Comparison of ENCODE assay signal across 26 cellular contexts in genomic region chr18:3346487-3346886, GRCh38.
DNase-seq lines count a peak whose midpoint lies in the region; ATAC-seq, FAIRE-seq and TF ChIP-seq lines count a peak whose summit lies in the region.
"Had no signal": no experiment of that assay in that cellular context is flagged by ENCODE, and none has a peak within 500 bp of the region (broad histone marks: within the 10 kb centered on the region; RNA-seq: fewer than 3 reads in every experiment).

No MANE protein-coding gene starts in this region.

- TF ChIP-seq POLR2A in K562 (conservative IDR thresholded peaks at IDR 0.05) (no peak), esophagus squamous epithelium (IDR thresholded peaks at IDR 0.05) (no peak)

- CTCF ChIA-PET in K562 (lab: Yijun Ruan, JAX; ENCODE audit: low intra/inter-chr PET ratio): no interaction called here

- no peaks in the 10 kb centered on the region for H3K9me3 Mint-ChIP-seq in HFFc6
- H3K9me3 Mint-ChIP-seq: CD8-positive, alpha-beta T cell; T-helper 1 cell treated with Interleukin-12 subunit alpha and Interleukin-12 subunit beta and Interleukin-4 antibody, amounts not matched to agents 30 μg/mL and 1 μg/mL, for 36 hours had no signal

- intact Hi-C loops in K562 (cut with micrococcal nuclease): no loop called here
- intact Hi-C loops in esophagus squamous epithelium (cut with DNase I): no loop called here

- H3K27me3 Mint-ChIP-seq in HFFc6 (ENCODE audit: insufficient read depth): peaks cover 7% of the 10 kb centered on the region
- H3K27me3 Mint-ChIP-seq: IgD-negative memory B cell had no signal

- peak; percentile 49 for FAIRE-seq in K562 (lab: Jason Lieb, UNC)
- FAIRE-seq: A549, GM12892, GM19239 had no signal

- 5% methylated on average over 7 of the region's 7 CpGs for WGBS in K562 (ENCODE audit: insufficient coverage, low coverage, missing lambda C conversion rate)
- 25 to 55% methylated on average over 7 of the region's 7 CpGs for WGBS in esophagus squamous epithelium, 2 donors
- WGBS in smooth muscle cell (ENCODE audit: low lambda C conversion rate): 18% methylated on average over 7 of the region's 7 CpGs

- H3K4me1 ChIP-seq in K562 (replicated peaks in 1 of 2; ENCODE audit: control insufficient read depth in 2 of 2, insufficient read depth in 2 of 2, low read length in 2 of 2) (peaks cover 0 to 8% of the 10 kb centered on the region in 2 experiments; a peak in 1 of 5 replicates), esophagus squamous epithelium (peaks cover 7 to 36% (median 19%) of the 10 kb centered on the region in 3 donors), smooth muscle cell (ENCODE audit: low read depth) (peaks cover 16% of the 10 kb centered on the region)
- H3K4me1 ChIP-seq: Caco-2 had no signal

- H3K27ac Mint-ChIP-seq in HFFc6: no peak overlapping the region
- H3K27ac Mint-ChIP-seq: CD8-positive, alpha-beta T cell; IgD-negative memory B cell; T-helper 1 cell treated with Interleukin-12 subunit alpha and Interleukin-12 subunit beta and Interleukin-4 antibody, amounts not matched to agents 30 μg/mL and 1 μg/mL, for 36 hours had no signal

- H2AFZ ChIP-seq in K562 (ENCODE audit: low read depth, low read length) (peak overlapping the region; percentile 56), smooth muscle cell (ENCODE audit: low read depth) (no peak overlapping the region)

- H4K20me1 ChIP-seq in K562 (replicated peaks; ENCODE audit: control insufficient read depth, insufficient read depth, low read length): no peaks in the 10 kb centered on the region
- H4K20me1 ChIP-seq in smooth muscle cell (ENCODE audit: low read depth): no peaks in the 10 kb centered on the region

- POLR2A ChIA-PET in K562 (lab: Yijun Ruan, JAX): interaction anchor here (0.8 to 2.0 kb wide), 3 partner anchors 13 to 24 kb away, joined by 3 to 5 read pairs (median 3); no protein-coding TSS in a partner anchor

- no TSS peak for BruUV-seq in K562 (replicated peaks; lab: Mats Ljungman, UMichigan)

- H3K4me1 Mint-ChIP-seq in HFFc6 (ENCODE audit: low read depth): peaks cover 15% of the 10 kb centered on the region
- H3K4me1 Mint-ChIP-seq: IgD-negative memory B cell had no signal

- no peak for TF ChIP-seq CTCF in HFFc6 (IDR thresholded peaks at IDR 0.05)
- no peak for TF ChIP-seq CTCF in K562 (IDR thresholded peaks at IDR 0.05 in 2 of 3, conservative IDR thresholded peaks at IDR 0.05 in 1 of 3; ENCODE audit: insufficient read depth in 2 of 3, low read depth in 1 of 3, low read length in 3 of 3)
- no peak for TF ChIP-seq CTCF in esophagus squamous epithelium (IDR thresholded peaks at IDR 0.05)
- no peak for TF ChIP-seq CTCF in smooth muscle cell (IDR thresholded peaks at IDR 0.05; ENCODE audit: borderline replicate concordance, insufficient read depth, poor library complexity, severe bottlenecking)

- no peak overlapping the region for H3K4me3 Mint-ChIP-seq in HFFc6
- H3K4me3 Mint-ChIP-seq: CD8-positive, alpha-beta T cell; IgD-negative memory B cell; T-helper 1 cell treated with Interleukin-12 subunit alpha and Interleukin-12 subunit beta and Interleukin-4 antibody, amounts not matched to agents 30 μg/mL and 1 μg/mL, for 36 hours had no signal

- H3K9me3 ChIP-seq in K562 (replicated peaks; ENCODE audit: control insufficient read depth, insufficient read depth, low read depth, low read length) (no peaks in the 10 kb centered on the region), esophagus squamous epithelium (no peaks in the 10 kb centered on the region), smooth muscle cell (replicated peaks; ENCODE audit: low read depth) (no peaks in the 10 kb centered on the region)
- H3K9me3 ChIP-seq: A549 had no signal

- no peak for ATAC-seq in K562
- ATAC-seq in SK-N-SH treated with all-trans-retinoic acid at 6 μM for 48 hours: no peak
- ATAC-seq: A549; CD8-positive, alpha-beta T cell had no signal

- in situ Hi-C loops in K562 (cut with MboI): no loop called here

- H3K79me2 ChIP-seq in K562 (ENCODE audit: control insufficient read depth, insufficient read depth, low read length) (no peaks in the 10 kb centered on the region), smooth muscle cell (ENCODE audit: low read depth) (no peaks in the 10 kb centered on the region)

- H3K36me3 ChIP-seq in K562 (ENCODE audit: control insufficient read depth, insufficient read depth, low read length) (no peaks in the 10 kb centered on the region), esophagus squamous epithelium (no peaks in the 10 kb centered on the region), smooth muscle cell (ENCODE audit: low read depth) (no peaks in the 10 kb centered on the region)

- no peak overlapping the region for H3K9ac ChIP-seq in K562 (ENCODE audit: insufficient read depth in 1 of 2, low read depth in 2 of 2, low read length in 2 of 2)
- H3K9ac ChIP-seq in smooth muscle cell (ENCODE audit: low read depth): no peak overlapping the region

- H3K36me3 Mint-ChIP-seq in HFFc6 (ENCODE audit: low read depth): no peaks in the 10 kb centered on the region
- H3K36me3 Mint-ChIP-seq: CD8-positive, alpha-beta T cell; IgD-negative memory B cell had no signal

- TF ChIP-seq EP300 in K562 (IDR thresholded peaks at IDR 0.05; ENCODE audit: low read length): no peak

- H3K4me3 ChIP-seq in K562 (no peak overlapping the region), esophagus squamous epithelium (no peak overlapping the region), smooth muscle cell (no peak overlapping the region)
- H3K4me3 ChIP-seq: A549, SK-N-MC had no signal

- H3K27me3 ChIP-seq in K562 (ENCODE audit: control insufficient read depth in 2 of 2, insufficient read depth in 2 of 2, low read length in 2 of 2): no peaks in the 10 kb centered on the region
- H3K27me3 ChIP-seq in esophagus squamous epithelium: no peaks in the 10 kb centered on the region
- no peaks in the 10 kb centered on the region for H3K27me3 ChIP-seq in smooth muscle cell (ENCODE audit: low read depth)

- TF ChIP-seq RAD21 in K562 (CRISPR knock-in tag; conservative IDR thresholded peaks at IDR 0.05 in 1 of 2, IDR thresholded peaks at IDR 0.05 in 1 of 2): no peak

- peak; percentile 9 for DNase-seq in HFFc6
- DNase-seq in K562 (ENCODE audit: extremely low read depth in 1 of 4, low spot score in 3 of 4): peak in 1 of 4 experiments; percentile 28
- no peak for DNase-seq in esophagus squamous epithelium (lab: John Stamatoyannopoulos, UW)
- no peak for DNase-seq in smooth muscle cell (lab: John Stamatoyannopoulos, UW; ENCODE audit: unreplicated experiment)
- no peak for DNase-seq in NCI-H446 treated with DMSO at 0.1 percent for 48 hours (lab: John Stamatoyannopoulos, UW)
- DNase-seq in NCI-H2107 treated with DMSO at 0.1 percent for 48 hours (lab: John Stamatoyannopoulos, UW; ENCODE audit: unreplicated experiment): no peak
- DNase-seq in NCI-H524 treated with DMSO at 0.1 percent for 48 hours (lab: John Stamatoyannopoulos, UW): no peak
- DNase-seq: Caco-2; CD8-positive, alpha-beta T cell; Karpas-422; NCI-H1092 treated with DMSO at 0.1 percent for 48 hours; NCI-H1436; NCI-H187; NCI-H446; NCI-H526 treated with DMSO at 0.1 percent for 48 hours; RPMI8226; SIG-M5; SW 1271 had no signal

- H3K9me1 ChIP-seq in K562 (ENCODE audit: control insufficient read depth, insufficient read depth, low read length): no peaks in the 10 kb centered on the region

- H3K4me2 ChIP-seq in K562 (ENCODE audit: insufficient read depth, low read length) (peak overlapping the region; percentile 14; the same call in 1 of the 2 replicates), smooth muscle cell (peak overlapping the region; percentile 32)
- H3K4me2 ChIP-seq: A549 had no signal

- H3F3A ChIP-seq in smooth muscle cell (ENCODE audit: low read depth): peaks cover 5% of the 10 kb centered on the region

- H3K27ac ChIP-seq in K562 (ENCODE audit: extremely low read depth, low read depth, low read length) (no peak overlapping the region), esophagus squamous epithelium (peak overlapping the region in 3 of 4 donors; percentile 61 to 66 (median 63)), smooth muscle cell (ENCODE audit: low read depth) (peak overlapping the region; percentile 39)
- H3K27ac ChIP-seq: A549, C4-2B, SK-N-MC had no signal

TF ChIP-seq in K562, 482 proteins besides CTCF, POLR2A, EP300 and RAD21:
- TF ChIP-seq HMBOX1 (IDR thresholded peaks at IDR 0.05) (peak; percentile 28; the same call in 1 of the 2 replicates), EGR1 (conservative IDR thresholded peaks at IDR 0.05) (peak; percentile 90), ARNT (IDR thresholded peaks at IDR 0.05) (no peak)

TF ChIP-seq in SK-N-SH treated with all-trans-retinoic acid at 6 μM for 48 hours, 23 proteins besides CTCF, POLR2A, EP300 and RAD21 (continues in another document):
- TF ChIP-seq, protein P1, sequence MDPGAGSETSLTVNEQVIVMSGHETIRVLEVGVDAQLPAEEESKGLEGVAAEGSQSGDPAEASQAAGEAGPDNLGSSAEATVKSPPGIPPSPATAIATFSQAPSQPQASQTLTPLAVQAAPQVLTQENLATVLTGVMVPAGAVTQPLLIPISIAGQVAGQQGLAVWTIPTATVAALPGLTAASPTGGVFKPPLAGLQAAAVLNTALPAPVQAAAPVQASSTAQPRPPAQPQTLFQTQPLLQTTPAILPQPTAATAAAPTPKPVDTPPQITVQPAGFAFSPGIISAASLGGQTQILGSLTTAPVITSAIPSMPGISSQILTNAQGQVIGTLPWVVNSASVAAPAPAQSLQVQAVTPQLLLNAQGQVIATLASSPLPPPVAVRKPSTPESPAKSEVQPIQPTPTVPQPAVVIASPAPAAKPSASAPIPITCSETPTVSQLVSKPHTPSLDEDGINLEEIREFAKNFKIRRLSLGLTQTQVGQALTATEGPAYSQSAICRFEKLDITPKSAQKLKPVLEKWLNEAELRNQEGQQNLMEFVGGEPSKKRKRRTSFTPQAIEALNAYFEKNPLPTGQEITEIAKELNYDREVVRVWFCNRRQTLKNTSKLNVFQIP (CRISPR knock-in tag; IDR thresholded peaks at IDR 0.05; ENCODE audit: borderline replicate concordance, low read depth): no peak
- TF ChIP-seq CSDC2 (CRISPR knock-in tag; IDR thresholded peaks at IDR 0.05) (no peak), ZNF8 (CRISPR knock-in tag; IDR thresholded peaks at IDR 0.05) (no peak), ZFP3 (CRISPR knock-in tag; IDR thresholded peaks at IDR 0.05) (no peak), TCF4 (CRISPR knock-in tag; IDR thresholded peaks at IDR 0.05; ENCODE audit: borderline replicate concordance) (no peak), ISL1 (CRISPR knock-in tag; IDR thresholded peaks at IDR 0.05) (no peak), ARNTL (CRISPR knock-in tag; IDR thresholded peaks at IDR 0.05; ENCODE audit: borderline replicate concordance, low read depth) (no peak), GLIS3 (CRISPR knock-in tag; IDR thresholded peaks at IDR 0.05) (no peak), SNAI2 (CRISPR knock-in tag; IDR thresholded peaks at IDR 0.05) (no peak), TOX (CRISPR knock-in tag; IDR thresholded peaks at IDR 0.05; ENCODE audit: borderline replicate concordance) (no peak), ZNF565 (CRISPR knock-in tag; conservative IDR thresholded peaks at IDR 0.05; ENCODE audit: low read depth) (no peak), OSR1 (CRISPR knock-in tag; IDR thresholded peaks at IDR 0.05) (no peak), PPARA (CRISPR knock-in tag; IDR thresholded peaks at IDR 0.05; ENCODE audit: borderline replicate concordance) (no peak)
